In the genomic region with DNA sequence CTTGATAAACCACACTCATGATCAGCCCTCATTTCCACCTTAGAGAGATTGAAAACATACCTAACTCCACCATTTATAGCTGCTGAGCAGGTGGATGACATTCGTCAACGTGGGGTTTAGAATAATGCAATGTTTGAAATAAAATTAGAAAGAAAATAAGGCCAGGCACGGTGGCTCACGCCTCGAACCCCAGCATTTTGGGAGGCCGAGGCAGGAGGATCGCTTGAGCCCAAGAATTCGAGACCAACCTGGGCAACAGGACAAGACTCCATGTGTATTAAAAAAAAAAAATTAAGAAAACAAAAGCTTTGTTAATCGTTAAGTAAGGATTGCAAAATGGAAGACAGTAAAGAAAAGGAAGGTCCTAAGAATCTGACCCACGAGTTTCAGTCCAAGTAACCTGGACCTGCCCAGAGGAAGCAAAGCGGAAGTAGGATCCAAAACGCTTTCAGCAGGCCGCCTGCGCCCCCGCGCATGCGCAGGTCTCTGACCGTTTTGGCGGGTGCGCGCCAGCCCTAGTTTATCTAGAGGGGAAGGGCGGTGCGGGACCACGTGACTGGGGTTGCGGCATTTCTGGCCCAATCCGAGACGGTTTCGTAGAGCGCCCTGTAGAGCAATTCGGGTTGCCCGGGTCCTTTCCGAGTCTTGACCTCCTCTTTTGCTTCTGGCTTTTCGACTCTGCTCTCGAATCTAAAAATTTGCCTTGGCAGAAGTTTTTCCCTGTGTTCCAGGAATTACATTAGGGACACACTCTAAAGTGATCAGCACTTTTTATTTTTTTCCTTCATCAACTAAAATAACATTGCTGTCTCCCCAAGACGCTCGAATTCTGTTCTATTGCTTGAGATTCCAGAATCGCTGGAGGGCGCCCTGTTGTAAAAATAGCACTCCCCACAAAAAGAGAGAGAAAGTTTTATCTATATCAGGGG, we compare ENCODE assay signal across 7 cellular contexts. TPM values are rescaled to one million over a fixed set of nuclear protein-coding genes. Genes with fewer than 3 reads are reported as not detected.
DNase-seq lines count a peak whose midpoint lies in the region; ATAC-seq and FAIRE-seq lines count a peak whose summit lies in the region.

No MANE protein-coding gene starts in this region.

- ATAC-seq in HG03064 (IDR thresholded peaks at IDR 0.05; ENCODE audit: low read depth, unreplicated experiment) (peak; percentile 80), left lobe of liver (peak; percentile 98)

- intact Hi-C loops in dendritic cell treated with granulocyte-macrophage colony-stimulating factor and Interleukin-4, amounts not matched to agents 40 ng/mL and 50 ng/mL, for 4 days (cut with micrococcal nuclease): no loop called here

- H3K36me3 Mint-ChIP-seq in dendritic cell treated with granulocyte-macrophage colony-stimulating factor and Interleukin-4, amounts not matched to agents 40 ng/mL and 50 ng/mL, for 4 days (ENCODE audit: low read depth): no peaks in the 10 kb centered on the region

- H3K27me3 Mint-ChIP-seq in dendritic cell treated with granulocyte-macrophage colony-stimulating factor and Interleukin-4, amounts not matched to agents 40 ng/mL and 50 ng/mL, for 4 days: no peaks in the 10 kb centered on the region

- no peaks in the 10 kb centered on the region for H3K9me3 Mint-ChIP-seq in dendritic cell treated with granulocyte-macrophage colony-stimulating factor and Interleukin-4, amounts not matched to agents 40 ng/mL and 50 ng/mL, for 4 days

- FAIRE-seq in GM18507 (lab: Jason Lieb, UNC): peak; percentile 95

- H3K4me3 Mint-ChIP-seq in dendritic cell treated with granulocyte-macrophage colony-stimulating factor and Interleukin-4, amounts not matched to agents 40 ng/mL and 50 ng/mL, for 4 days: peak overlapping the region; percentile 74

- H3K4me1 Mint-ChIP-seq in dendritic cell treated with granulocyte-macrophage colony-stimulating factor and Interleukin-4, amounts not matched to agents 40 ng/mL and 50 ng/mL, for 4 days (ENCODE audit: low read depth): peaks cover 5% of the 10 kb centered on the region

- peak; percentile 97 for DNase-seq in GM18507 (ENCODE audit: extremely low spot score, insufficient read length, low read depth)
- DNase-seq in NCI-H345 treated with DMSO at 0.1 percent for 48 hours (lab: John Stamatoyannopoulos, UW; ENCODE audit: unreplicated experiment): peak; percentile 9
- DNase-seq in activated CD4-positive, alpha-beta T cell treated with anti-CD3 and anti-CD28 coated beads, Interleukin-2, amount 50 U/mL, for 1 hour: peak; percentile 89
- peak; percentile 96 for DNase-seq in left lobe of liver (ENCODE audit: low spot score)
- DNase-seq in stimulated activated CD4-positive, alpha-beta T cell treated with anti-CD3 and anti-CD28 coated beads, Interleukin-2, amount 100 ng/mL, for 4 hours (ENCODE audit: low read depth): peak; percentile 84

- H3K27ac Mint-ChIP-seq in dendritic cell treated with granulocyte-macrophage colony-stimulating factor and Interleukin-4, amounts not matched to agents 40 ng/mL and 50 ng/mL, for 4 days: peak overlapping the region; percentile 94

RNA-seq across cellular contexts. Expression of a gene that starts 22.5 kb away (rescaled TPM):
- 12.9 TPM for total RNA-seq in left lobe of liver

RNA-seq across cellular contexts. Expression of a gene that starts 44.1 kb away (rescaled TPM):
- total RNA-seq in left lobe of liver: 5.6 TPM

RNA-seq across cellular contexts. Expression of a gene that starts 55.4 kb away (rescaled TPM):
- 88.5 TPM for total RNA-seq in left lobe of liver

RNA-seq across cellular contexts. Expression of a gene that starts 59.2 kb away (rescaled TPM):
- 3.0 TPM for total RNA-seq in left lobe of liver

Comparison
In these comparisons a context has a peak if more than half of its experiments do, and no peak if none do; other contexts are left out.
1. Peak in every context shown above with its lines: DNase-seq and ATAC-seq.
2. DNase-seq: peak in every context shown above with its lines; median percentile 97 in GM18507; 96 in left lobe of liver; 89 in activated CD4-positive, alpha-beta T cell treated with anti-CD3 and anti-CD28 coated beads, Interleukin-2, amount 50 U/mL, for 1 hour; 84 in stimulated activated CD4-positive, alpha-beta T cell treated with anti-CD3 and anti-CD28 coated beads, Interleukin-2, amount 100 ng/mL, for 4 hours; 9 in NCI-H345 treated with DMSO at 0.1 percent for 48 hours.